In the genomic region with DNA sequence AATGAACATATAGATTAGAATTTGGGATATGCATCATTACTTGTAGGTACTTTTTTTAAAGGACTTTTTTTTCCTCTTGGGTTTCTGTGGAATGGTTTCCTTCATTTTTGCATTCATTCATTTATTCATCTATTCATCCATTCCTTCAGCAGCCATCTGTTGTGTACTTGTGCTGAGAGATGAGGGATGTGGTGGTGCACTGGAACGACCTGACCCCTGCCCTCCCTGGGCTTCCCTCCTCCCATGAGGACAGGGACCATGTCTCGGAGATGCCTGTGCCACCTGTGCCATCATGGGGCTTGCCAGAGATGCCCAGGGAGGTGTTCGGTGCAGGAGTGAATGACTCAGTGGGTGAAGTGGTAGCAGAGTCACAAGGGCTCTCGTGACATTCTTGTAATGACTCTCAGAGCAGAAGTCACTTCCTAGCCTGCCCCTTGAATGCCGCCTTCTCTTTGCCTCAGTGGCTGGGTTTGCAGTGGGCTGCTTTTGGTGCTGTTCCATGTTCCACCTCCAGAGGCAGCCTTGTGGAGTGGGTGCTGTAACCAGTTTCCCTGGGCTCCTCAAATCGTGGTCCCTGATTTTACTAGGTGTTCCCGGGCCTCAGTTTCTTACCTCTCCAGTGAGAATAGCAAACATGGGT, we compare ENCODE assay signal across 1 cellular context.
TF ChIP-seq lines count a peak whose summit lies in the region.

No MANE protein-coding gene starts in this region.

TF ChIP-seq in IMR-90, 13 proteins besides CTCF, POLR2A, EP300 and RAD21:
- TF ChIP-seq, protein P1, sequence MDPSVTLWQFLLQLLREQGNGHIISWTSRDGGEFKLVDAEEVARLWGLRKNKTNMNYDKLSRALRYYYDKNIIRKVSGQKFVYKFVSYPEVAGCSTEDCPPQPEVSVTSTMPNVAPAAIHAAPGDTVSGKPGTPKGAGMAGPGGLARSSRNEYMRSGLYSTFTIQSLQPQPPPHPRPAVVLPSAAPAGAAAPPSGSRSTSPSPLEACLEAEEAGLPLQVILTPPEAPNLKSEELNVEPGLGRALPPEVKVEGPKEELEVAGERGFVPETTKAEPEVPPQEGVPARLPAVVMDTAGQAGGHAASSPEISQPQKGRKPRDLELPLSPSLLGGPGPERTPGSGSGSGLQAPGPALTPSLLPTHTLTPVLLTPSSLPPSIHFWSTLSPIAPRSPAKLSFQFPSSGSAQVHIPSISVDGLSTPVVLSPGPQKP (IDR thresholded peaks at IDR 0.05; ENCODE audit: borderline replicate concordance, low read depth, low read length): no peak
- TF ChIP-seq RCOR1 (IDR thresholded peaks at IDR 0.05; ENCODE audit: insufficient replicate concordance, low read length): no peak
- no peak for TF ChIP-seq MXI1 (IDR thresholded peaks at IDR 0.05; ENCODE audit: borderline replicate concordance, low read depth, low read length)
- TF ChIP-seq MAFK (IDR thresholded peaks at IDR 0.05; ENCODE audit: low read depth, low read length): no peak
- TF ChIP-seq FOS (IDR thresholded peaks at IDR 0.05; ENCODE audit: low read depth, low read length): no peak
- no peak for TF ChIP-seq MAZ (IDR thresholded peaks at IDR 0.05; ENCODE audit: borderline replicate concordance, low read depth, low read length)
- no peak for TF ChIP-seq USF2 (IDR thresholded peaks at IDR 0.05; ENCODE audit: low read depth, low read length)
- no peak for TF ChIP-seq RFX5 (IDR thresholded peaks at IDR 0.05; ENCODE audit: low read depth, low read length)
- no peak for TF ChIP-seq SMC3 (IDR thresholded peaks at IDR 0.05; ENCODE audit: low read depth, low read length)
- no peak for TF ChIP-seq BHLHE40 (IDR thresholded peaks at IDR 0.05; ENCODE audit: low read depth, low read length)
- TF ChIP-seq CEBPB (IDR thresholded peaks at IDR 0.05; ENCODE audit: low read depth, low read length): no peak
- TF ChIP-seq CHD1 (IDR thresholded peaks at IDR 0.05; ENCODE audit: low read depth, low read length): no peak
- no peak for TF ChIP-seq NFE2L2 (IDR thresholded peaks at IDR 0.05; ENCODE audit: low read depth, low read length)
